ENCODE assay signal across 17 cellular contexts in the genomic region with DNA sequence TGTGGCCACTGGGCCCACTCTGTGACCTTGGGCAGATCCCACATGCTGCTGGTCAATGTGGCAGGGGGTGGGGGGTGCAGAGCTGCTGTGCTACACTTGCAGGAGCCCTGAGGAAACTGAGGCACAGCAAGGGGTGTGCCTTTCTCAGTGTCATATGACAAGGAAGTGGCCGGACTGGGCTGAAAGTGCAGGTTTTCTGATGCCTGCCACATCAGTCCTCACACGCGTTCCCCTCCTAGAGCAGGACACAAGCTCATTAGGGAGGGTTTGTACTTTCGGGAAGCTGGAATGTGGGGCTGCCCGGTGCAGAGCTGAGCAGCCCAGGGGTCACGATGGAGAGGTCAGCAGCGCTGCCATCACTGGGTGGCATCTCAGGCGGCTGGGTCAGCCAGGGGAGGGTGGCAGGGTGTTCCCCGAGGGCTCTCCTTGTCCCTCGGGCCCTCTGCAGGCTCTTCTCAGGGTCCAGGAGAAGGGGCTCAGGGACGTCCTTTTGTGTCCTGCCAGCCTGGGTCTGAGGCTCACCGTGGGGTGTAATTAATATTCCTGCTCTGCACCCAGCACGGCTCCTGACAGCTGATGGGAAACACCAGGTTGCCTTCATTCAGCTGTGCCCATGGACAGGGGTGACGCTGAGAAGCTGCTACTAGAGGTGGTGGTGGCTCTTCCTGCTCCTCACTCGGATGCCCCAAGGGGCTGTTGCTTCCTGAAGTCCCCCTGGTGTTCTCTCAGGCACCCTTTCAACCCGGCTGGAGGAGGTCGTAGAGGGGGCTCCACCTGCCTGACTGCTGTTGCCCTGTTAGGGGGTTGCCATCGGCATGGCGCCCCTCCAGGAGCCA.
DNase-seq lines count a peak whose midpoint lies in the region; TF ChIP-seq lines count a peak whose summit lies in the region.
"Had no signal": no experiment of that assay in that cellular context is flagged by ENCODE, and none has a peak within 500 bp of the region (broad histone marks: within the 10 kb centered on the region; RNA-seq: fewer than 3 reads in every experiment).

No MANE protein-coding gene starts in this region.

- H3K27me3 ChIP-seq in BLaER1 treated with 17β-estradiol and CSF1 and Interleukin-3, amounts not matched to agents 10 nM and 100 nM = no peaks in the 10 kb centered on the region
- no peaks in the 10 kb centered on the region for H3K27me3 ChIP-seq in H9 (ENCODE audit: insufficient read depth, low read length)
- H3K27me3 ChIP-seq in endodermal cell (ENCODE audit: control insufficient read depth, insufficient read depth, low read length, poor library complexity, severe bottlenecking) = no peaks in the 10 kb centered on the region
- no peaks in the 10 kb centered on the region for H3K27me3 ChIP-seq in sigmoid colon
- H3K27me3 ChIP-seq: upper lobe of left lung had no signal

- H3K23me2 ChIP-seq in H9 (ENCODE audit: insufficient read length, low read depth, low read length, poor library complexity, severe bottlenecking) = no peaks in the 10 kb centered on the region

- peak overlapping the region; percentile 59 to 95 (median 80) for H3K4me2 ChIP-seq in BLaER1 treated with 17β-estradiol and CSF1 and Interleukin-3, amounts not matched to agents 10 nM and 100 nM
- H3K4me2 ChIP-seq in H9 (ENCODE audit: insufficient read depth, insufficient read length, low read length) = no peak overlapping the region

- in situ Hi-C loops in ACHN (cut with HindIII; ENCODE audit: low pct_ligation_motif_present, low pct_unique_long_range_greater_than_20kb, low sequenced_read_pairs) = no loop called here

- H3K4me3 Mint-ChIP-seq in H9 = no peak overlapping the region
- H3K4me3 Mint-ChIP-seq in endodermal cell = no peak overlapping the region
- H3K4me3 Mint-ChIP-seq in activated naive CD8-positive, alpha-beta T cell treated with anti-CD3 and anti-CD28 coated beads for 36 hours = no peak overlapping the region
- H3K4me3 Mint-ChIP-seq: activated naive CD8-positive, alpha-beta T cell treated with anti-CD3 and anti-CD28 coated beads, Interleukin-2, amount 50 U/mL, for 24 hours; HFFc6; IgD-negative memory B cell had no signal

- no peak overlapping the region for H2BK5ac ChIP-seq in H9 (ENCODE audit: insufficient read length, low read length)

- no peak overlapping the region; a peak in 1 of 7 replicates for H3K27ac Mint-ChIP-seq in H9
- H3K27ac Mint-ChIP-seq in endodermal cell = no peak overlapping the region
- no peak overlapping the region for H3K27ac Mint-ChIP-seq in activated naive CD8-positive, alpha-beta T cell treated with anti-CD3 and anti-CD28 coated beads for 36 hours
- H3K27ac Mint-ChIP-seq: activated naive CD8-positive, alpha-beta T cell treated with anti-CD3 and anti-CD28 coated beads, Interleukin-2, amount 50 U/mL, for 24 hours; HFFc6; IgD-negative memory B cell had no signal

- no peaks in the 10 kb centered on the region for H3K27me3 Mint-ChIP-seq in H9 (ENCODE audit: low read depth)
- no peaks in the 10 kb centered on the region for H3K27me3 Mint-ChIP-seq in endodermal cell (ENCODE audit: insufficient read depth)
- H3K27me3 Mint-ChIP-seq in activated naive CD8-positive, alpha-beta T cell treated with anti-CD3 and anti-CD28 coated beads for 36 hours = no peaks in the 10 kb centered on the region

- H3K4me1 Mint-ChIP-seq in H9 = no peaks in the 10 kb centered on the region
- no peaks in the 10 kb centered on the region for H3K4me1 Mint-ChIP-seq in endodermal cell
- H3K4me1 Mint-ChIP-seq in activated naive CD8-positive, alpha-beta T cell treated with anti-CD3 and anti-CD28 coated beads for 36 hours = no peaks in the 10 kb centered on the region
- H3K4me1 Mint-ChIP-seq: activated naive CD8-positive, alpha-beta T cell treated with anti-CD3 and anti-CD28 coated beads, Interleukin-2, amount 50 U/mL, for 24 hours had no signal

- no peaks in the 10 kb centered on the region for H3K79me1 ChIP-seq in H9 (ENCODE audit: insufficient read depth, low read depth, low read length, poor library complexity, severe bottlenecking)

- H3K27ac ChIP-seq in BLaER1 treated with 17β-estradiol and CSF1 and Interleukin-3, amounts not matched to agents 10 nM and 100 nM = peak overlapping the region in 6 of 11 experiments; percentile 16 to 55 (median 45); a peak in 10 of 22 replicates
- no peak overlapping the region for H3K27ac ChIP-seq in H9 (ENCODE audit: insufficient read length, low read depth, low read length)
- no peak overlapping the region for H3K27ac ChIP-seq in endodermal cell (ENCODE audit: low read depth, low read length)
- peak overlapping the region in 1 of 4 donors; percentile 4 for H3K27ac ChIP-seq in sigmoid colon
- H3K27ac ChIP-seq: lower lobe of right lung, upper lobe of left lung had no signal

- H3K9ac ChIP-seq in BLaER1 treated with 17β-estradiol and CSF1 and Interleukin-3, amounts not matched to agents 10 nM and 100 nM = peak overlapping the region in 4 of 11 experiments; percentile 6 to 44 (median 32); a peak in 5 of 22 replicates
- H3K9ac ChIP-seq in H9 (ENCODE audit: extremely low read depth, insufficient read length, low read length) (no peak overlapping the region), endodermal cell (ENCODE audit: extremely low read depth, low read length, poor library complexity, severe bottlenecking) (no peak overlapping the region)

- no peaks in the 10 kb centered on the region for H3K9me3 ChIP-seq in BLaER1 treated with 17β-estradiol and CSF1 and Interleukin-3, amounts not matched to agents 10 nM and 100 nM (replicated peaks in 1 of 11)
- H3K9me3 ChIP-seq in H9 (ENCODE audit: control insufficient read depth, low read depth, low read length) (no peaks in the 10 kb centered on the region), endodermal cell (ENCODE audit: control insufficient read depth, low read length) (no peaks in the 10 kb centered on the region), sigmoid colon (no peaks in the 10 kb centered on the region)
- H3K9me3 ChIP-seq: lower lobe of right lung, upper lobe of left lung had no signal

- peak; percentile 19 for DNase-seq in H9
- peak; percentile 26 for DNase-seq in endodermal cell
- peak; percentile 55 for DNase-seq in sigmoid colon
- DNase-seq in NCI-H510A (lab: John Stamatoyannopoulos, UW) = no peak
- DNase-seq in activated naive CD8-positive, alpha-beta T cell treated with anti-CD3 and anti-CD28 coated beads for 36 hours = no peak
- DNase-seq in COR-L47 (lab: John Stamatoyannopoulos, UW) = no peak
- DNase-seq in ACHN = no peak
- DNase-seq: activated naive CD8-positive, alpha-beta T cell treated with anti-CD3 and anti-CD28 coated beads, Interleukin-2, amount 50 U/mL, for 24 hours; HFFc6; lower lobe of right lung; NCI-H187 treated with DMSO at 0.1 percent for 48 hours; NK-92 treated with Interleukin-12 subunit alpha and Interleukin-12 subunit beta, amount 100 ng/mL, for 24 hours; occipital lobe; stimulated activated naive CD4-positive, alpha-beta T cell had no signal

- H3K14ac ChIP-seq in H9 (ENCODE audit: insufficient read depth, low read length) = no peak overlapping the region

- no peak for TF ChIP-seq EP300 in sigmoid colon (IDR thresholded peaks at IDR 0.05)

- peaks cover 44 to 56% (median 46%) of the 10 kb centered on the region in 10 experiments for H3K4me1 ChIP-seq in BLaER1 treated with 17β-estradiol and CSF1 and Interleukin-3, amounts not matched to agents 10 nM and 100 nM
- H3K4me1 ChIP-seq in H9 (ENCODE audit: insufficient read depth, low read length) (no peaks in the 10 kb centered on the region), endodermal cell (ENCODE audit: control insufficient read depth, insufficient read depth, low read length) (no peaks in the 10 kb centered on the region), sigmoid colon (peaks cover 0 to 23% (median 16%) of the 10 kb centered on the region in 4 donors)
- H3K4me1 ChIP-seq: lower lobe of right lung had no signal

- no peak overlapping the region for H2BK120ac ChIP-seq in H9 (ENCODE audit: low read depth, low read length, poor library complexity, severe bottlenecking)

- no peak overlapping the region for H2BK15ac ChIP-seq in H9 (ENCODE audit: low read depth, low read length)

- H3K36me3 ChIP-seq in BLaER1 treated with 17β-estradiol and CSF1 and Interleukin-3, amounts not matched to agents 10 nM and 100 nM = no peaks in the 10 kb centered on the region
- H3K36me3 ChIP-seq in endodermal cell (ENCODE audit: control insufficient read depth, insufficient read depth, low read length) (no peaks in the 10 kb centered on the region), sigmoid colon (no peaks in the 10 kb centered on the region)
- H3K36me3 ChIP-seq: lower lobe of right lung, upper lobe of left lung had no signal

- H4K91ac ChIP-seq in H9 (ENCODE audit: insufficient read length, low read depth, low read length) = no peak overlapping the region

- no peaks in the 10 kb centered on the region; the same call in 1 of the 2 replicates for H3K79me2 ChIP-seq in H9 (ENCODE audit: insufficient read depth, low read length)

- H2AFZ ChIP-seq in H9 (ENCODE audit: low read length) = no peak overlapping the region

- H4K20me1 ChIP-seq in BLaER1 treated with 17β-estradiol and CSF1 and Interleukin-3, amounts not matched to agents 10 nM and 100 nM = no peaks in the 10 kb centered on the region
- peaks cover 3% of the 10 kb centered on the region for H4K20me1 ChIP-seq in H9 (ENCODE audit: control insufficient read depth, insufficient read depth, insufficient read length)

- whole genome bisulfite sequencing in H9 (ENCODE audit: extremely low coverage, insufficient read length, low lambda C conversion rate) = no CpG with 5 or more reads among the region's 19 CpGs
- WGBS in endodermal cell (ENCODE audit: insufficient coverage in 1 of 2, insufficient read length in 1 of 2), 2 experiments = 92 to 94% methylated on average over 10 to 19 of the region's 19 CpGs
- 84 to 86% methylated on average over 19 of the region's 19 CpGs for WGBS in sigmoid colon, 2 donors

- no peak overlapping the region for H3K18ac ChIP-seq in H9 (ENCODE audit: insufficient read length, low read depth, low read length)

- H2AK5ac ChIP-seq in H9 (ENCODE audit: insufficient read length, low read length) = no peak overlapping the region

- no peak for TF ChIP-seq CTCF in H9 (conservative IDR thresholded peaks at IDR 0.05)
- TF ChIP-seq CTCF in endodermal cell (conservative IDR thresholded peaks at IDR 0.05) = no peak
- TF ChIP-seq CTCF in sigmoid colon (IDR thresholded peaks at IDR 0.05) = no peak

- H3K9me3 Mint-ChIP-seq in H9 (no peaks in the 10 kb centered on the region; a peak in 1 of 5 replicates), endodermal cell (no peaks in the 10 kb centered on the region)
- no peaks in the 10 kb centered on the region for H3K9me3 Mint-ChIP-seq in activated naive CD8-positive, alpha-beta T cell treated with anti-CD3 and anti-CD28 coated beads for 36 hours
- H3K9me3 Mint-ChIP-seq: activated naive CD8-positive, alpha-beta T cell treated with anti-CD3 and anti-CD28 coated beads, Interleukin-2, amount 50 U/mL, for 24 hours had no signal

- no peak overlapping the region for H3T11ph ChIP-seq in H9 (ENCODE audit: low read length)

- TF ChIP-seq POLR2A in sigmoid colon (IDR thresholded peaks at IDR 0.05) = no peak

- no peak overlapping the region for H2BK20ac ChIP-seq in H9 (ENCODE audit: low read depth, low read length, poor library complexity, severe bottlenecking)

- no peaks in the 10 kb centered on the region for H3K36me3 Mint-ChIP-seq in H9 (ENCODE audit: insufficient read depth in 1 of 3, low read depth in 3 of 3)
- no peaks in the 10 kb centered on the region for H3K36me3 Mint-ChIP-seq in endodermal cell (ENCODE audit: low read depth)
- no peaks in the 10 kb centered on the region for H3K36me3 Mint-ChIP-seq in activated naive CD8-positive, alpha-beta T cell treated with anti-CD3 and anti-CD28 coated beads for 36 hours
- H3K36me3 Mint-ChIP-seq: IgD-negative memory B cell had no signal

- no peak overlapping the region for H3K56ac ChIP-seq in H9 (ENCODE audit: insufficient read length, low read depth, low read length)

- no peak overlapping the region for H3K4me3 ChIP-seq in BLaER1 treated with 17β-estradiol and CSF1 and Interleukin-3, amounts not matched to agents 10 nM and 100 nM
- H3K4me3 ChIP-seq in endodermal cell (ENCODE audit: low read length) (no peak overlapping the region), sigmoid colon (no peak overlapping the region)
- H3K4me3 ChIP-seq: lower lobe of right lung, upper lobe of left lung had no signal

- no peak overlapping the region for H2BK12ac ChIP-seq in H9 (ENCODE audit: insufficient read length, low read depth, low read length)

- H3K23ac ChIP-seq in H9 (ENCODE audit: insufficient read length, low read depth, low read length) = no peak overlapping the region

- H4K5ac ChIP-seq in H9 (ENCODE audit: insufficient read length, low read depth, low read length) = no peak overlapping the region

- intact Hi-C loops in sigmoid colon (cut with DNase I) = no loop called here

- H4K8ac ChIP-seq in H9 (replicated peaks; ENCODE audit: insufficient read length, low read depth, low read length) = no peak overlapping the region

- H3K4ac ChIP-seq in H9 (ENCODE audit: low read depth, low read length) = no peak overlapping the region

Comparison
In these comparisons a context has a peak if more than half of its experiments do, and no peak if none do; other contexts are left out.
1. H3K27ac ChIP-seq: peak in BLaER1 treated with 17β-estradiol and CSF1 and Interleukin-3, amounts not matched to agents 10 nM and 100 nM (6 of 11); none in H9 (single experiment) and endodermal cell (single experiment).
2. DNase-seq: peak in H9 (single experiment), endodermal cell (single experiment) and sigmoid colon (single experiment); none in NCI-H510A (single experiment), activated naive CD8-positive, alpha-beta T cell treated with anti-CD3 and anti-CD28 coated beads for 36 hours (single experiment), COR-L47 (single experiment) and ACHN (single experiment).